Comparison of ENCODE assay signal across 22 cellular contexts in genomic region chr6:49890988-49891387, GRCh38. TPM values are rescaled to one million over a fixed set of nuclear protein-coding genes. Genes with fewer than 3 reads are reported as not detected.
"Had no signal": no experiment of that assay in that cellular context is flagged by ENCODE, and none has a peak within 500 bp of the region (broad histone marks: within the 10 kb centered on the region; RNA-seq: fewer than 3 reads in every experiment).

No MANE protein-coding gene starts in this region.

- H3K27ac ChIP-seq: breast epithelium, right atrium auricular region, tibial artery had no signal

- ATAC-seq: effector memory CD8-positive, alpha-beta T cell; left ventricle myocardium superior; natural killer cell treated with Interleukin-12 subunit alpha and Interleukin-12 subunit beta and Interleukin-15 and Interleukin-18, amount 100 ng/mL, for 72 hours had no signal

- DNase-seq: activated CD4-positive, alpha-beta T cell treated with anti-CD3 and anti-CD28 coated beads, Interleukin-2, amount 10 ng/mL, durations not matched to agents 7 days and 5 days; activated CD8-positive, alpha-beta memory T cell treated with anti-CD3 and anti-CD28 coated beads for 24 hours; anterior cingulate cortex; effector memory CD8-positive, alpha-beta T cell; head of caudate nucleus; kidney; left ventricle myocardium superior; mesenchymal stem cell; nucleus accumbens; stimulated activated CD4-positive, alpha-beta T cell treated with anti-CD3 and anti-CD28 coated beads, Interleukin-4, amount 100 ng/mL, for 1 hour; stimulated activated naive CD4-positive, alpha-beta T cell; T-helper 2 cell; tibial artery had no signal

- H3K4me3 ChIP-seq: breast epithelium, right atrium auricular region, tibial artery had no signal

- H3K36me3 ChIP-seq: breast epithelium, right atrium auricular region, tibial artery had no signal

- H3K9me3 ChIP-seq: tibial artery had no signal

- H3K27me3 ChIP-seq: breast epithelium, right atrium auricular region, tibial artery had no signal

- H3K4me1 ChIP-seq: breast epithelium, right atrium auricular region, tibial artery had no signal

RNA-seq across cellular contexts. Expression of gene CRISP1, which starts 24.7 kb away (rescaled TPM):
- total RNA-seq: activated CD4-positive, alpha-beta T cell treated with anti-CD3 and anti-CD28 coated beads, Interleukin-2, amount 10 ng/mL, durations not matched to agents 7 days and 5 days; breast epithelium; cerebellum; epithelial cell of proximal tubule; frontal cortex; kidney; left ventricle myocardium superior; natural killer cell treated with Interleukin-12 subunit alpha and Interleukin-12 subunit beta and Interleukin-15 and Interleukin-18, amount 100 ng/mL, for 72 hours; progenitor cell of endocrine pancreas; right atrium auricular region; skeletal muscle tissue; subcutaneous adipose tissue had no signal
